7 cellular contexts compared by ENCODE assay signal in genomic region chr1:196674908-196675307, GRCh38. TPM values are rescaled to one million over a fixed set of nuclear protein-coding genes. Genes with fewer than 3 reads are reported as not detected.
"Had no signal": no experiment of that assay in that cellular context is flagged by ENCODE, and none has a peak within 500 bp of the region (broad histone marks: within the 10 kb centered on the region; RNA-seq: fewer than 3 reads in every experiment).

No MANE protein-coding gene starts in this region.

- ATAC-seq: GM12878 had no signal

- DNase-seq: GDM1, GF-D8 had no signal

- FAIRE-seq: GM12878, GM12891, GM12892, GM18507, GM19239 had no signal

- H3K4me3 ChIP-seq: GM12878 had no signal

RNA-seq across cellular contexts. Expression of gene CFH, which starts 23.1 kb away (rescaled TPM):
- polyA plus RNA-seq: GM12878 had no signal
